In genomic region chr12:48812389-48812788, GRCh38 we compare ENCODE assay signal across 17 cellular contexts. TPM values are rescaled to one million over a fixed set of nuclear protein-coding genes. Genes with fewer than 3 reads are reported as not detected.
DNase-seq lines count a peak whose midpoint lies in the region; ATAC-seq and TF ChIP-seq lines count a peak whose summit lies in the region.
"Had no signal": no experiment of that assay in that cellular context is flagged by ENCODE, and none has a peak within 500 bp of the region (broad histone marks: within the 10 kb centered on the region; RNA-seq: fewer than 3 reads in every experiment).

No MANE protein-coding gene starts in this region.

- H3F3A ChIP-seq in smooth muscle cell (ENCODE audit: low read depth): peaks cover 10% of the 10 kb centered on the region

- ATAC-seq in activated T-helper 17 cell treated with anti-CD3 and anti-CD28 coated beads, Interleukin-2, amount 50 U/mL, for 72 hours (replicated peaks): no peak
- no peak for ATAC-seq in memory B cell (ENCODE audit: low read depth)
- ATAC-seq in GM18520 (IDR thresholded peaks at IDR 0.05; ENCODE audit: unreplicated experiment): no peak
- ATAC-seq in HG03108 (IDR thresholded peaks at IDR 0.05; ENCODE audit: unreplicated experiment): no peak
- ATAC-seq: Panc1, psoas muscle had no signal

- POLR2A ChIA-PET in activated CD4-positive, alpha-beta T cell treated with anti-CD3 and anti-CD28 coated beads, Interleukin-2, amount 10 ng/mL, durations not matched to agents 7 days and 5 days (lab: Charles Lee): no interaction called here

- H3K4me3 ChIP-seq in smooth muscle cell: no peak overlapping the region
- H3K4me3 ChIP-seq: psoas muscle, suprapubic skin had no signal

- no peaks in the 10 kb centered on the region for H3K9me3 ChIP-seq in smooth muscle cell (replicated peaks; ENCODE audit: low read depth)
- H3K9me3 ChIP-seq: psoas muscle, suprapubic skin had no signal

- no peak overlapping the region for H2AFZ ChIP-seq in smooth muscle cell (ENCODE audit: low read depth)

- WGBS in smooth muscle cell (ENCODE audit: low lambda C conversion rate): 25% methylated on average over 2 of the region's 2 CpGs

- no peak overlapping the region for H3K4me3 Mint-ChIP-seq in activated CD4-positive, alpha-beta T cell treated with anti-CD3 and anti-CD28 coated beads, Interleukin-2, amount 10 ng/mL, durations not matched to agents 7 days and 5 days
- H3K4me3 Mint-ChIP-seq in activated T-helper 17 cell treated with anti-CD3 and anti-CD28 coated beads, Interleukin-2, amount 50 U/mL, for 72 hours: peak overlapping the region; percentile 46
- peak overlapping the region; percentile 27 for H3K4me3 Mint-ChIP-seq in memory B cell

- no peaks in the 10 kb centered on the region for H3K27me3 ChIP-seq in smooth muscle cell (ENCODE audit: low read depth)
- H3K27me3 ChIP-seq: suprapubic skin had no signal

- no peak for TF ChIP-seq CTCF in smooth muscle cell (IDR thresholded peaks at IDR 0.05; ENCODE audit: borderline replicate concordance, insufficient read depth, poor library complexity, severe bottlenecking)

- H3K27me3 Mint-ChIP-seq in activated CD4-positive, alpha-beta T cell treated with anti-CD3 and anti-CD28 coated beads, Interleukin-2, amount 10 ng/mL, durations not matched to agents 7 days and 5 days: peaks cover 11% of the 10 kb centered on the region
- H3K27me3 Mint-ChIP-seq in activated T-helper 17 cell treated with anti-CD3 and anti-CD28 coated beads, Interleukin-2, amount 50 U/mL, for 72 hours: no peaks in the 10 kb centered on the region
- H3K27me3 Mint-ChIP-seq in memory B cell: peaks cover 12% of the 10 kb centered on the region

- H4K20me1 ChIP-seq in smooth muscle cell (ENCODE audit: low read depth): no peaks in the 10 kb centered on the region

- H3K36me3 Mint-ChIP-seq in activated CD4-positive, alpha-beta T cell treated with anti-CD3 and anti-CD28 coated beads, Interleukin-2, amount 10 ng/mL, durations not matched to agents 7 days and 5 days (ENCODE audit: low read depth): no peaks in the 10 kb centered on the region
- H3K36me3 Mint-ChIP-seq in activated T-helper 17 cell treated with anti-CD3 and anti-CD28 coated beads, Interleukin-2, amount 50 U/mL, for 72 hours (ENCODE audit: low read depth): no peaks in the 10 kb centered on the region
- H3K36me3 Mint-ChIP-seq in memory B cell: no peaks in the 10 kb centered on the region

- H3K9ac ChIP-seq in smooth muscle cell (ENCODE audit: low read depth): no peak overlapping the region

- H3K9me3 Mint-ChIP-seq in activated CD4-positive, alpha-beta T cell treated with anti-CD3 and anti-CD28 coated beads, Interleukin-2, amount 10 ng/mL, durations not matched to agents 7 days and 5 days: no peaks in the 10 kb centered on the region
- no peaks in the 10 kb centered on the region for H3K9me3 Mint-ChIP-seq in activated T-helper 17 cell treated with anti-CD3 and anti-CD28 coated beads, Interleukin-2, amount 50 U/mL, for 72 hours
- H3K9me3 Mint-ChIP-seq in memory B cell: no peaks in the 10 kb centered on the region

- DNase-seq in activated CD4-positive, alpha-beta T cell treated with anti-CD3 and anti-CD28 coated beads, Interleukin-2, amount 10 ng/mL, durations not matched to agents 7 days and 5 days: no peak
- no peak for DNase-seq in activated CD4-positive, alpha-beta T cell treated with anti-CD3 and anti-CD28 coated beads for 48 hours
- no peak for DNase-seq in memory B cell (ENCODE audit: low spot score in 2 of 2)
- no peak for DNase-seq in smooth muscle cell (lab: John Stamatoyannopoulos, UW; ENCODE audit: unreplicated experiment)
- no peak for DNase-seq in SIG-M5 (lab: John Stamatoyannopoulos, UW)
- DNase-seq: amniotic stem cell, COR-L47, glutamatergic neuron, midbrain, NCI-H510A treated with DMSO at 0.1 percent for 48 hours, psoas muscle, SW 1271 had no signal

- H3K4me2 ChIP-seq in smooth muscle cell: peak overlapping the region; percentile 28

- CTCF ChIA-PET in activated CD4-positive, alpha-beta T cell treated with anti-CD3 and anti-CD28 coated beads, Interleukin-2, amount 10 ng/mL, durations not matched to agents 7 days and 5 days (lab: Charles Lee): interaction anchor here (0.9 to 1.6 kb wide), 3 partner anchors 11 to 118 kb away, joined by 3 to 4 read pairs (median 3); no protein-coding TSS in a partner anchor

- peaks cover 25% of the 10 kb centered on the region for H3K4me1 Mint-ChIP-seq in activated CD4-positive, alpha-beta T cell treated with anti-CD3 and anti-CD28 coated beads, Interleukin-2, amount 10 ng/mL, durations not matched to agents 7 days and 5 days
- H3K4me1 Mint-ChIP-seq in activated T-helper 17 cell treated with anti-CD3 and anti-CD28 coated beads, Interleukin-2, amount 50 U/mL, for 72 hours: peaks cover 6% of the 10 kb centered on the region
- peaks cover 18% of the 10 kb centered on the region for H3K4me1 Mint-ChIP-seq in memory B cell

- H3K79me2 ChIP-seq in smooth muscle cell (ENCODE audit: low read depth): no peaks in the 10 kb centered on the region

- H3K27ac Mint-ChIP-seq in activated CD4-positive, alpha-beta T cell treated with anti-CD3 and anti-CD28 coated beads, Interleukin-2, amount 10 ng/mL, durations not matched to agents 7 days and 5 days: peak overlapping the region; percentile 2
- no peak overlapping the region for H3K27ac Mint-ChIP-seq in activated T-helper 17 cell treated with anti-CD3 and anti-CD28 coated beads, Interleukin-2, amount 50 U/mL, for 72 hours
- H3K27ac Mint-ChIP-seq in memory B cell: no peak overlapping the region

- H3K27ac ChIP-seq in smooth muscle cell (ENCODE audit: low read depth): peak overlapping the region; percentile 50
- H3K27ac ChIP-seq: psoas muscle, suprapubic skin had no signal

- peaks cover 24% of the 10 kb centered on the region for H3K4me1 ChIP-seq in smooth muscle cell (ENCODE audit: low read depth)

- H3K36me3 ChIP-seq in smooth muscle cell (ENCODE audit: low read depth): no peaks in the 10 kb centered on the region
- H3K36me3 ChIP-seq: suprapubic skin had no signal

RNA-seq across cellular contexts. Expression of gene CACNB3, which starts 5.9 kb away (rescaled TPM):
- total RNA-seq in activated CD4-positive, alpha-beta T cell treated with anti-CD3 and anti-CD28 coated beads, Interleukin-2, amount 10 ng/mL, durations not matched to agents 7 days and 5 days: 10 to 100 TPM; 14.9 to 19.9 TPM
- 10 to 100 TPM in 1 of 2 donors, 1 to 10 TPM in 1; 5.9 to 17.7 TPM for total RNA-seq in activated T-helper 17 cell treated with anti-CD3 and anti-CD28 coated beads, Interleukin-2, amount 50 U/mL, for 72 hours
- total RNA-seq in smooth muscle cell: 16.7 and 18.5 TPM in 2 replicates
- 21.7 and 33.4 TPM in 2 replicates for polyA plus RNA-seq in smooth muscle cell

RNA-seq across cellular contexts. Expression of gene ADCY6, which starts 23.5 kb away (rescaled TPM):
- total RNA-seq in activated CD4-positive, alpha-beta T cell treated with anti-CD3 and anti-CD28 coated beads, Interleukin-2, amount 10 ng/mL, durations not matched to agents 7 days and 5 days: not detected
- total RNA-seq in activated T-helper 17 cell treated with anti-CD3 and anti-CD28 coated beads, Interleukin-2, amount 50 U/mL, for 72 hours: under 1 TPM in 1 of 2 donors, not detected in 1; 0.24 TPM
- 23.4 and 31.0 TPM in 2 replicates for total RNA-seq in smooth muscle cell
- 18.8 and 21.5 TPM in 2 replicates for polyA plus RNA-seq in smooth muscle cell

RNA-seq across cellular contexts. Expression of gene DDX23, which starts 39.6 kb away (rescaled TPM):
- total RNA-seq in activated CD4-positive, alpha-beta T cell treated with anti-CD3 and anti-CD28 coated beads, Interleukin-2, amount 10 ng/mL, durations not matched to agents 7 days and 5 days: 100 to 1,000 TPM; 143 to 144 TPM
- 100 to 1,000 TPM in 1 of 2 donors, 10 to 100 TPM in 1; 81.4 to 122 TPM for total RNA-seq in activated T-helper 17 cell treated with anti-CD3 and anti-CD28 coated beads, Interleukin-2, amount 50 U/mL, for 72 hours
- 51.7 and 68.9 TPM in 2 replicates for total RNA-seq in smooth muscle cell
- polyA plus RNA-seq in smooth muscle cell: 41.6 and 44.9 TPM in 2 replicates

RNA-seq across cellular contexts. Expression of gene RND1, which starts 53.3 kb away (rescaled TPM):
- 1 to 10 TPM; 1.1 to 1.2 TPM for total RNA-seq in activated CD4-positive, alpha-beta T cell treated with anti-CD3 and anti-CD28 coated beads, Interleukin-2, amount 10 ng/mL, durations not matched to agents 7 days and 5 days
- total RNA-seq in activated T-helper 17 cell treated with anti-CD3 and anti-CD28 coated beads, Interleukin-2, amount 50 U/mL, for 72 hours: 1 to 10 TPM; 2.5 to 4.2 TPM
- 0.13 TPM in 1 of 2 replicates, not detected in the other for total RNA-seq in smooth muscle cell
- 0.50 and 1.6 TPM in 2 replicates for polyA plus RNA-seq in smooth muscle cell

Comparison
In these comparisons a context has a peak if more than half of its experiments do, and no peak if none do; other contexts are left out.
1. RNA of gene ADCY6, which starts 23.5 kb away (total RNA-seq): 23.4 to 31.0 TPM in smooth muscle cell; 0.24 TPM in activated T-helper 17 cell treated with anti-CD3 and anti-CD28 coated beads, Interleukin-2, amount 50 U/mL, for 72 hours and not detected in activated CD4-positive, alpha-beta T cell treated with anti-CD3 and anti-CD28 coated beads, Interleukin-2, amount 10 ng/mL, durations not matched to agents 7 days and 5 days; every median in the first group is over 10 times any median in the second.